In the genomic region with DNA sequence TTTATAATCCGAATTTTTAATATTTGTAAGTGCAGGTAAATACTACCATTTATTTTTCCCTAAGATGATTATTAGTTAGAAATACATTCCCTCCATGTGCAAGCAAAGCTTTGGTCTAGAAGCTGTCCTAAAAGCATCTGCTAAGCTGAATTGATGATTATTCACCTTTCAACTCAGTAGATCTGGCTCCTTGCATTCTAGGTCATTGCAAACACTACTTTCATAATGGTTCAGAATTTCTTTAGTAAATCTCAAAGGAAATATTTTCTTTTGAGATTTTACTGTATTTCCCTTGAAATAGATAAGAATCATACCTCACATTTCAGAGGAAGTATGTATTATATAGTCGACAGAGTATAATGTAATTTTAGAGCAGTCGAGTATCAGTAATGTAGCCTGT, we compare ENCODE assay signal across 8 cellular contexts. TPM values are rescaled to one million over a fixed set of nuclear protein-coding genes. Genes with fewer than 3 reads are reported as not detected.
DNase-seq lines count a peak whose midpoint lies in the region; ATAC-seq and TF ChIP-seq lines count a peak whose summit lies in the region.

No MANE protein-coding gene starts in this region.

- POLR2A ChIA-PET in AG04450 (lab: Yijun Ruan, JAX), result interaction anchor here (0.6 to 1.6 kb wide), 2 partner anchors 9 to 83 kb away, joined by 3 to 5 read pairs; partner anchors contain the start of gene C2CD5
- POLR2A ChIA-PET in MCF 10A (lab: Yijun Ruan, JAX), result interaction anchor here (0.7 to 7.4 kb wide), 7 partner anchors 26 to 191 kb away, joined by 3 to 82 read pairs (median 4); partner anchors contain the start of gene C2CD5

- H3K36me3 Mint-ChIP-seq in MCF 10A (ENCODE audit: insufficient read depth, unreplicated experiment) (peaks cover 17% of the 10 kb centered on the region), mesothelial cell of epicardium (peaks cover 2% of the 10 kb centered on the region)

- H3K27me3 Mint-ChIP-seq in MCF 10A (ENCODE audit: insufficient read depth, unreplicated experiment), result no peaks in the 10 kb centered on the region
- H3K27me3 Mint-ChIP-seq in mesothelial cell of epicardium (ENCODE audit: low read depth), result no peaks in the 10 kb centered on the region

- H3K4me3 Mint-ChIP-seq in MCF 10A (ENCODE audit: unreplicated experiment) (peak overlapping the region; percentile 100), mesothelial cell of epicardium (peak overlapping the region; percentile 58)

- peak overlapping the region; percentile 99 for H3K27ac Mint-ChIP-seq in MCF 10A (ENCODE audit: low read depth, unreplicated experiment)
- peak overlapping the region; percentile 92 for H3K27ac Mint-ChIP-seq in mesothelial cell of epicardium

- peak overlapping the region; percentile 92 for H3K4me3 ChIP-seq in AG04450 (ENCODE audit: low read depth, low read length)
- peak overlapping the region; percentile 72 for H3K4me3 ChIP-seq in HUES6 (ENCODE audit: low read depth, low read length)

- H3K27ac ChIP-seq in AG04450 (ENCODE audit: low read depth, low read length) (no peak overlapping the region), HUES6 (ENCODE audit: low read depth, low read length) (0 out of 2 replicates have a peak overlapping the region, but pooled peaks have one; percentile 1)

- H3K9me3 Mint-ChIP-seq in MCF 10A (ENCODE audit: unreplicated experiment) (no peaks in the 10 kb centered on the region), mesothelial cell of epicardium (no peaks in the 10 kb centered on the region)

- H3K4me1 ChIP-seq in HUES6 (ENCODE audit: control insufficient read depth, insufficient read depth, low read length), result peaks cover 18% of the 10 kb centered on the region

- CTCF ChIA-PET in AG04450 (lab: Charles Lee) (interaction anchor here (0.6 to 2.5 kb wide), 2 partner anchors 57 to 168 kb away, joined by 3 to 8 read pairs; no protein-coding TSS in a partner anchor), MCF 10A (lab: Yijun Ruan, JAX) (interaction anchor here (0.7 to 1.3 kb wide), 2 partner anchors 78 to 83 kb away, joined by 3 to 4 read pairs; partner anchors contain the start of gene C2CD5)

- H3K27me3 ChIP-seq in AG04450 (ENCODE audit: control insufficient read depth, insufficient read depth, low read length) (no peaks in the 10 kb centered on the region), HUES6 (ENCODE audit: control insufficient read depth, insufficient read depth, low read length) (no peaks in the 10 kb centered on the region)

- no peak for TF ChIP-seq POLR2A in GM18505 (IDR thresholded peaks at IDR 0.05; ENCODE audit: borderline replicate concordance, extremely low read depth, insufficient read depth, insufficient read length)

- no peak overlapping the region for H3K9ac ChIP-seq in HUES6 (ENCODE audit: low read length)

- H3K36me3 ChIP-seq in HUES6 (ENCODE audit: control insufficient read depth, insufficient read depth, low read length), result no peaks in the 10 kb centered on the region; the same call in 1 of the 2 replicates

- H3K9me3 ChIP-seq in AG04450 (ENCODE audit: control insufficient read depth, insufficient read depth, low read length) (no peaks in the 10 kb centered on the region), HUES6 (ENCODE audit: control insufficient read depth, insufficient read depth, low read depth, low read length) (no peaks in the 10 kb centered on the region)

- no TSS peak for BruUV-seq in MCF 10A (replicated peaks; lab: Mats Ljungman, UMichigan)

- no peak for TF ChIP-seq CTCF in AG04450 (IDR thresholded peaks at IDR 0.05; ENCODE audit: low read depth, low read length)
- no peak for TF ChIP-seq CTCF in MCF 10A (IDR thresholded peaks at IDR 0.05; ENCODE audit: unreplicated experiment)
- no peak for TF ChIP-seq CTCF in mesothelial cell of epicardium (IDR thresholded peaks at IDR 0.05; ENCODE audit: unreplicated experiment)

- intact Hi-C loops in MCF 10A (cut with micrococcal nuclease), result loop anchor here (2.0 to 5.0 kb wide), 3 partner anchors 83 to 170 kb away; partner anchors contain the start of gene C2CD5

- DNase-seq in AG04450 (ENCODE audit: low read depth, low spot score) (no peak), MCF 10A (ENCODE audit: unreplicated experiment) (peak; percentile 13), mesothelial cell of epicardium (ENCODE audit: low spot score in 2 of 2, unreplicated experiment in 2 of 2) (no peak), amygdala (lab: John Stamatoyannopoulos, UW) (no peak)

- peaks cover 31% of the 10 kb centered on the region for H3K4me1 Mint-ChIP-seq in MCF 10A (ENCODE audit: insufficient read depth, unreplicated experiment)
- peaks cover 39% of the 10 kb centered on the region for H3K4me1 Mint-ChIP-seq in mesothelial cell of epicardium

- no peak for ATAC-seq in GM21390 (IDR thresholded peaks at IDR 0.05; ENCODE audit: unreplicated experiment)
- no peak for ATAC-seq in GM19351 (IDR thresholded peaks at IDR 0.05; ENCODE audit: unreplicated experiment)
- no peak for ATAC-seq in GM18505 (IDR thresholded peaks at IDR 0.05; ENCODE audit: unreplicated experiment)

RNA-seq across cellular contexts. Expression of gene ETNK1, which starts 2.4 kb away (rescaled TPM):
- 17.2 and 22.8 TPM in 2 replicates for polyA plus RNA-seq in AG04450 (2011; rRNA removed)
- polyA minus RNA-seq in AG04450 (2011; rRNA and poly(A)+ RNA removed), result 46.0 and 66.7 TPM in 2 replicates
- 38.2 and 38.3 TPM in 2 replicates for total RNA-seq in MCF 10A (2022)
- total RNA-seq in mesothelial cell of epicardium, result 99.4 to 106 TPM (median 105 TPM) in 3 replicates
